Comparison of ENCODE assay signal across 39 cellular contexts in the genomic region with DNA sequence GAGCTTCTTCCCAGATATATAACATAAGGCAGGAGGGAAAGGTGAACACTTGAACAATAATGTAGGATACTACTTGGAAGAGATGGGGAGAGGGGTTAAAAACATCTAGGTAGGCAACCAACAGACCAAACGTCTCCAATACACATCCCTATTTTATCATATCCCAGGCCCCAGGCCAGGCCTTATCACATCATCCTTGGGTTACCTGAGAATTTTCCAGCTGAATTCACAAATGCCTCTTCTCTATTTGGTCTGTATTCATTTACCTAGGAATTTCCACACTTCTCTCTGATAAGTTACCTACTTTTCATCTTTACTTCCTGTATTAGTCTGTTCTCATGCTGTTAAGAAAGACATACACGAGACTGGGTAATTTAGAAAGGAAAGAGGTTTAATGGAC.
"Had no signal": no experiment of that assay in that cellular context is flagged by ENCODE, and none has a peak within 500 bp of the region (broad histone marks: within the 10 kb centered on the region; RNA-seq: fewer than 3 reads in every experiment).

No MANE protein-coding gene starts in this region.

- H3K27me3 Mint-ChIP-seq: brain had no signal

- ATAC-seq: activated naive CD4-positive, alpha-beta T cell treated with anti-CD3 and anti-CD28 coated beads, Interleukin-2, amount 50 U/mL, for 72 hours; activated naive CD8-positive, alpha-beta T cell treated with anti-CD3 and anti-CD28 coated beads, Interleukin-2, amount 50 U/mL, for 24 hours; activated T-cell treated with anti-CD3 and anti-CD28 coated beads, Interleukin-2, amount 50 U/mL, for 4 hours; activated T-cell treated with anti-CD3 and anti-CD28 coated beads, Interleukin-2, amount 50 U/mL, for 72 hours had no signal

- H3K4me3 Mint-ChIP-seq: activated naive CD4-positive, alpha-beta T cell treated with anti-CD3 and anti-CD28 coated beads for 36 hours; activated naive CD4-positive, alpha-beta T cell treated with anti-CD3 and anti-CD28 coated beads, Interleukin-2, amount 10 ng/mL, durations not matched to agents 7 days and 5 days; activated naive CD4-positive, alpha-beta T cell treated with anti-CD3 and anti-CD28 coated beads, Interleukin-2, amount 50 U/mL, for 24 hours; activated naive CD8-positive, alpha-beta T cell; activated naive CD8-positive, alpha-beta T cell treated with anti-CD3 and anti-CD28 coated beads for 36 hours; activated naive CD8-positive, alpha-beta T cell treated with anti-CD3 and anti-CD28 coated beads, Interleukin-2, amount 10 ng/mL, durations not matched to agents 7 days and 5 days; activated naive CD8-positive, alpha-beta T cell treated with anti-CD3 and anti-CD28 coated beads, Interleukin-2, amount 50 U/mL, for 24 hours; activated T-cell treated with anti-CD3 and anti-CD28 coated beads, Interleukin-2, amount 50 U/mL, for 24 hours; activated T-cell treated with anti-CD3 and anti-CD28 coated beads, Interleukin-2, amount 50 U/mL, for 4 hours; activated T-cell treated with anti-CD3 and anti-CD28 coated beads, Interleukin-2, amount 50 U/mL, for 72 hours; activated T-helper 1 cell treated with anti-CD3 and anti-CD28 coated beads, Interleukin-12 subunit alpha, Interleukin-12 subunit beta, Interleukin-2, Interleukin-4 antibody, amounts not matched to agents 30 ng/mL and 10 ng/mL and 1 ng/mL, durations not matched to agents 14 hours and 24 hours and 36 hours; brain; central memory CD8-positive, alpha-beta T cell had no signal

- H3K4me1 ChIP-seq: ascending aorta, breast epithelium had no signal

- H3K36me3 ChIP-seq: adrenal gland, ascending aorta, brain microvascular endothelial cell, breast epithelium, cardiac muscle cell had no signal

- H3K27ac ChIP-seq: adrenal gland, ascending aorta, brain microvascular endothelial cell, breast epithelium, cardiac muscle cell had no signal

- H3K9me3 Mint-ChIP-seq: activated naive CD4-positive, alpha-beta T cell treated with anti-CD3 and anti-CD28 coated beads for 36 hours; activated naive CD4-positive, alpha-beta T cell treated with anti-CD3 and anti-CD28 coated beads, Interleukin-2, amount 10 ng/mL, durations not matched to agents 7 days and 5 days; activated naive CD4-positive, alpha-beta T cell treated with anti-CD3 and anti-CD28 coated beads, Interleukin-2, amount 50 U/mL, for 24 hours; activated naive CD8-positive, alpha-beta T cell treated with anti-CD3 and anti-CD28 coated beads for 36 hours; activated T-cell treated with anti-CD3 and anti-CD28 coated beads, Interleukin-2, amount 50 U/mL, for 24 hours; activated T-cell treated with anti-CD3 and anti-CD28 coated beads, Interleukin-2, amount 50 U/mL, for 4 hours; activated T-helper 1 cell treated with anti-CD3 and anti-CD28 coated beads, Interleukin-12 subunit alpha, Interleukin-12 subunit beta, Interleukin-2, Interleukin-4 antibody, amounts not matched to agents 30 ng/mL and 10 ng/mL and 1 ng/mL, durations not matched to agents 14 hours and 24 hours and 36 hours; activated T-helper 2 cell treated with anti-CD3 and anti-CD28 coated beads, Interferon-gamma antibody, Interleukin-2, Interleukin-4, amounts not matched to agents 10 μg/mL and 5 μg/mL and 100 μg/mL, durations not matched to agents 14 hours and 24 hours and 36 hours; central memory CD8-positive, alpha-beta T cell had no signal

- H3K36me3 Mint-ChIP-seq: activated naive CD4-positive, alpha-beta T cell treated with anti-CD3 and anti-CD28 coated beads, Interleukin-2, amount 10 ng/mL, durations not matched to agents 7 days and 5 days; activated naive CD4-positive, alpha-beta T cell treated with anti-CD3 and anti-CD28 coated beads, Interleukin-2, amount 50 U/mL, for 24 hours; activated naive CD4-positive, alpha-beta T cell treated with anti-CD3 and anti-CD28 coated beads, Interleukin-2, amount 50 U/mL, for 72 hours; activated naive CD8-positive, alpha-beta T cell; activated naive CD8-positive, alpha-beta T cell treated with anti-CD3 and anti-CD28 coated beads for 36 hours; activated naive CD8-positive, alpha-beta T cell treated with anti-CD3 and anti-CD28 coated beads, Interleukin-2, amount 10 ng/mL, durations not matched to agents 7 days and 5 days; brain had no signal

- H3K27me3 ChIP-seq: adrenal gland, ascending aorta, brain microvascular endothelial cell, breast epithelium, cardiac muscle cell had no signal

- DNase-seq: activated effector memory CD4-positive, alpha-beta T cell treated with anti-CD3 and anti-CD28 coated beads, Interleukin-2, amount 50 U/mL, for 16 hours; activated effector memory CD4-positive, alpha-beta T cell treated with Interleukin-2 at 50 U/mL for 16 hours; activated gamma-delta T cell; activated gamma-delta T cell treated with Interleukin-2 at 50 U/mL for 16 hours; activated naive CD4-positive, alpha-beta T cell; activated naive CD4-positive, alpha-beta T cell treated with anti-CD3 and anti-CD28 coated beads for 36 hours; activated naive CD4-positive, alpha-beta T cell treated with anti-CD3 and anti-CD28 coated beads, Interleukin-2, amount 10 ng/mL, durations not matched to agents 7 days and 5 days; activated naive CD4-positive, alpha-beta T cell treated with anti-CD3 and anti-CD28 coated beads, Interleukin-2, amount 50 U/mL, for 16 hours; activated naive CD4-positive, alpha-beta T cell treated with Interleukin-2 at 50 U/mL for 16 hours; activated naive CD8-positive, alpha-beta T cell treated with anti-CD3 and anti-CD28 coated beads for 36 hours; activated naive CD8-positive, alpha-beta T cell treated with anti-CD3 and anti-CD28 coated beads, Interleukin-2, amount 10 ng/mL, durations not matched to agents 7 days and 5 days; activated naive CD8-positive, alpha-beta T cell treated with anti-CD3 and anti-CD28 coated beads, Interleukin-2, amount 50 U/mL, for 24 hours; activated T-cell treated with anti-CD3 and anti-CD28 coated beads for 4 hours; activated T-cell treated with anti-CD3 and anti-CD28 coated beads, Interleukin-2, amount 50 U/mL, for 1 hour; activated T-cell treated with anti-CD3 and anti-CD28 coated beads, Interleukin-2, amount 50 U/mL, for 24 hours; activated T-cell treated with anti-CD3 and anti-CD28 coated beads, Interleukin-2, amount 50 U/mL, for 4 hours; activated T-cell treated with anti-CD3 and anti-CD28 coated beads, Interleukin-2, amount 50 U/mL, for 48 hours; activated T-cell treated with anti-CD3 and anti-CD28 coated beads, Interleukin-2, amount 50 U/mL, for 72 hours; adrenal gland; amniotic stem cell; amygdala; anterior cingulate cortex; aorta; brain microvascular endothelial cell; caudate nucleus; central memory CD4-positive, alpha-beta T cell; cerebellar nuclear complex had no signal

- H3K4me3 ChIP-seq: adrenal gland, ascending aorta, breast epithelium, cardiac muscle cell had no signal

- H3K4me1 Mint-ChIP-seq: activated naive CD4-positive, alpha-beta T cell treated with anti-CD3 and anti-CD28 coated beads, Interleukin-2, amount 10 ng/mL, durations not matched to agents 7 days and 5 days; activated naive CD4-positive, alpha-beta T cell treated with anti-CD3 and anti-CD28 coated beads, Interleukin-2, amount 50 U/mL, for 24 hours; activated naive CD8-positive, alpha-beta T cell treated with anti-CD3 and anti-CD28 coated beads for 36 hours; activated naive CD8-positive, alpha-beta T cell treated with anti-CD3 and anti-CD28 coated beads, Interleukin-2, amount 10 ng/mL, durations not matched to agents 7 days and 5 days; activated naive CD8-positive, alpha-beta T cell treated with anti-CD3 and anti-CD28 coated beads, Interleukin-2, amount 50 U/mL, for 24 hours; brain; central memory CD8-positive, alpha-beta T cell had no signal

- H3K27ac Mint-ChIP-seq: activated naive CD4-positive, alpha-beta T cell treated with anti-CD3 and anti-CD28 coated beads for 36 hours; activated naive CD4-positive, alpha-beta T cell treated with anti-CD3 and anti-CD28 coated beads, Interleukin-2, amount 10 ng/mL, durations not matched to agents 7 days and 5 days; activated naive CD4-positive, alpha-beta T cell treated with anti-CD3 and anti-CD28 coated beads, Interleukin-2, amount 50 U/mL, for 24 hours; activated naive CD4-positive, alpha-beta T cell treated with anti-CD3 and anti-CD28 coated beads, Interleukin-2, amount 50 U/mL, for 72 hours; activated naive CD8-positive, alpha-beta T cell; activated naive CD8-positive, alpha-beta T cell treated with anti-CD3 and anti-CD28 coated beads for 36 hours; activated naive CD8-positive, alpha-beta T cell treated with anti-CD3 and anti-CD28 coated beads, Interleukin-2, amount 10 ng/mL, durations not matched to agents 7 days and 5 days; activated naive CD8-positive, alpha-beta T cell treated with anti-CD3 and anti-CD28 coated beads, Interleukin-2, amount 50 U/mL, for 24 hours; activated T-cell treated with anti-CD3 and anti-CD28 coated beads, Interleukin-2, amount 50 U/mL, for 24 hours; activated T-cell treated with anti-CD3 and anti-CD28 coated beads, Interleukin-2, amount 50 U/mL, for 72 hours; activated T-helper 1 cell treated with anti-CD3 and anti-CD28 coated beads, Interleukin-12 subunit alpha, Interleukin-12 subunit beta, Interleukin-2, Interleukin-4 antibody, amounts not matched to agents 30 ng/mL and 10 ng/mL and 1 ng/mL, durations not matched to agents 14 hours and 24 hours and 36 hours; activated T-helper 2 cell treated with anti-CD3 and anti-CD28 coated beads, Interferon-gamma antibody, Interleukin-2, Interleukin-4, amounts not matched to agents 10 μg/mL and 5 μg/mL and 100 μg/mL, durations not matched to agents 14 hours and 24 hours and 36 hours; brain had no signal

- H3K9me3 ChIP-seq: adrenal gland, ascending aorta, breast epithelium had no signal

- FAIRE-seq: astrocyte, bronchial epithelial cell had no signal
